22 cellular contexts compared by ENCODE assay signal in genomic region chr19:33048806-33049676, GRCh38. TPM values are rescaled to one million over a fixed set of nuclear protein-coding genes. Genes with fewer than 3 reads are reported as not detected.
DNase-seq lines count a peak whose midpoint lies in the region; ATAC-seq, FAIRE-seq and TF ChIP-seq lines count a peak whose summit lies in the region.
"Had no signal": no experiment of that assay in that cellular context is flagged by ENCODE, and none has a peak within 500 bp of the region (broad histone marks: within the 10 kb centered on the region; RNA-seq: fewer than 3 reads in every experiment).

No MANE protein-coding gene starts in this region.

- H3K9ac ChIP-seq in HepG2 (ENCODE audit: insufficient read depth, low read depth, low read length), result no peak overlapping the region
- H3K9ac ChIP-seq: BLaER1 had no signal

- peaks cover 14% of the 10 kb centered on the region; the same call in 1 of the 2 replicates for H4K20me1 ChIP-seq in HepG2 (ENCODE audit: insufficient read depth, low read length)

- H3K79me2 ChIP-seq in HepG2 (ENCODE audit: insufficient read depth, low read length), result peaks cover 72% of the 10 kb centered on the region

- H3K4me1 ChIP-seq in body of pancreas (peaks cover 49% of the 10 kb centered on the region), HepG2 (ENCODE audit: insufficient read depth, low read length) (peaks cover 52% of the 10 kb centered on the region)
- H3K4me1 ChIP-seq: BLaER1 had no signal

- TF ChIP-seq POLR2A in body of pancreas (IDR thresholded peaks at IDR 0.05) (peak in 1 of 3 donors; percentile 14), HepG2 (IDR thresholded peaks at IDR 0.05; ENCODE audit: insufficient read depth in 1 of 2, low read depth in 2 of 2, low read length in 2 of 2) (no peak)

- no peaks in the 10 kb centered on the region for H3K9me3 ChIP-seq in body of pancreas
- no peaks in the 10 kb centered on the region for H3K9me3 ChIP-seq in HepG2 (ENCODE audit: low read length)
- H3K9me3 ChIP-seq: BLaER1 had no signal

- no peaks in the 10 kb centered on the region for H3K27me3 ChIP-seq in body of pancreas
- no peaks in the 10 kb centered on the region for H3K27me3 ChIP-seq in HepG2 (ENCODE audit: control insufficient read depth in 1 of 2, insufficient read depth in 2 of 2, low read length in 2 of 2)
- H3K27me3 ChIP-seq: BLaER1 had no signal

- TF ChIP-seq RAD21 in HepG2 (CRISPR knock-in tag; IDR thresholded peaks at IDR 0.05), result no peak

- no peak overlapping the region for H3K4me2 ChIP-seq in HepG2 (ENCODE audit: low read depth, low read length)
- H3K4me2 ChIP-seq: BLaER1 had no signal

- POLR2A ChIA-PET in HepG2 (lab: Yijun Ruan, JAX), result interaction anchor here (0.8 to 1.6 kb wide), 2 partner anchors 9 to 12 kb away, joined by 3 to 10 read pairs; no protein-coding TSS in a partner anchor

- TF ChIP-seq EP300 in HepG2 (IDR thresholded peaks at IDR 0.05; ENCODE audit: low read depth in 2 of 2, low read length in 2 of 2), result no peak
- no peak for TF ChIP-seq EP300 in HepG2 (CRISPR knock-in tag; IDR thresholded peaks at IDR 0.05; ENCODE audit: borderline replicate concordance)

- intact Hi-C loops in body of pancreas (cut with DNase I), result no loop called here
- intact Hi-C loops in HepG2 (cut with micrococcal nuclease; ENCODE audit: unreplicated experiment), result no loop called here

- H3K27ac ChIP-seq in body of pancreas, result peak overlapping the region; percentile 78 to 87 (median 82)
- peak overlapping the region; percentile 54 for H3K27ac ChIP-seq in HepG2 (ENCODE audit: extremely low read length, insufficient read depth, low read length)
- H3K27ac ChIP-seq: BLaER1 had no signal

- H3K4me1 Mint-ChIP-seq in type B pancreatic cell (ENCODE audit: unreplicated experiment), result peaks cover 19% of the 10 kb centered on the region
- H3K4me1 Mint-ChIP-seq in chondrocyte (ENCODE audit: low read depth), result no peaks in the 10 kb centered on the region
- H3K4me1 Mint-ChIP-seq: activated B cell treated with CpG ODN at 0.5 μM for 24 hours; activated CD8-positive, alpha-beta memory T cell treated with anti-CD3 and anti-CD28 coated beads, Interleukin-2, amount 10 ng/mL, durations not matched to agents 7 days and 5 days; memory B cell had no signal

- H3K36me3 Mint-ChIP-seq in type B pancreatic cell (peaks cover 21% of the 10 kb centered on the region), chondrocyte (ENCODE audit: low read depth) (no peaks in the 10 kb centered on the region)
- H3K36me3 Mint-ChIP-seq: activated CD8-positive, alpha-beta memory T cell treated with anti-CD3 and anti-CD28 coated beads, Interleukin-2, amount 10 ng/mL, durations not matched to agents 7 days and 5 days had no signal

- DNase-seq in M059J (ENCODE audit: low read depth), result peak; percentile 40
- DNase-seq in body of pancreas, result peak; percentile 29 to 59 (median 52)
- DNase-seq in HepG2 (ENCODE audit: low spot score), result no peak
- no peak for DNase-seq in type B pancreatic cell (ENCODE audit: extremely low spot score, unreplicated experiment)
- no peak for DNase-seq in urothelium cell line (ENCODE audit: low spot score)
- DNase-seq in chondrocyte (ENCODE audit: low spot score), result no peak
- DNase-seq: activated B cell treated with CpG ODN at 0.5 μM for 24 hours; activated CD8-positive, alpha-beta memory T cell treated with anti-CD3 and anti-CD28 coated beads, Interleukin-2, amount 10 ng/mL, durations not matched to agents 7 days and 5 days; activated effector memory CD4-positive, alpha-beta T cell treated with Interleukin-2 at 50 U/mL for 16 hours; amygdala; DMS53; NCI-H1092; NCI-H2107; NCI-H69; RPMI8226; stimulated activated CD4-positive, alpha-beta T cell treated with anti-CD3 and anti-CD28 coated beads, Interleukin-4, amount 100 ng/mL, for 4 hours; T-helper 1 cell had no signal

- H3K36me3 ChIP-seq in body of pancreas (replicated peaks in 1 of 2; ENCODE audit: insufficient read depth in 1 of 2, low read depth in 2 of 2) (no peaks in the 10 kb centered on the region), HepG2 (replicated peaks in 1 of 2; ENCODE audit: control insufficient read depth in 1 of 2, insufficient read depth in 2 of 2, low read length in 2 of 2) (peaks cover 3 to 23% of the 10 kb centered on the region in 2 experiments; a peak in 4 of 5 replicates)
- H3K36me3 ChIP-seq: BLaER1 had no signal

- no peak overlapping the region for H2AFZ ChIP-seq in HepG2 (ENCODE audit: low read length)

- in situ Hi-C loops in HepG2 (cut with HindIII; ENCODE audit: extremely low pct_ligation_motif_present, low pct_unique_long_range_greater_than_20kb), result no loop called here

- H3K27me3 Mint-ChIP-seq in type B pancreatic cell (no peaks in the 10 kb centered on the region), chondrocyte (ENCODE audit: low read depth) (no peaks in the 10 kb centered on the region)
- H3K27me3 Mint-ChIP-seq: activated B cell treated with CpG ODN at 0.5 μM for 24 hours; activated CD8-positive, alpha-beta memory T cell treated with anti-CD3 and anti-CD28 coated beads, Interleukin-2, amount 10 ng/mL, durations not matched to agents 7 days and 5 days; memory B cell had no signal

- FAIRE-seq in HepG2 (lab: Jason Lieb, UNC), result no peak
- no peak for FAIRE-seq in urothelium cell line (lab: Jason Lieb, UNC)
- FAIRE-seq: colon, endothelial cell of umbilical vein had no signal

- WGBS in body of pancreas, 2 donors, result 30 to 41% methylated on average over 15 of the region's 15 CpGs
- 70% methylated on average over 14 of the region's 15 CpGs for WGBS in HepG2 (ENCODE audit: low lambda C conversion rate)

- H3K4me3 ChIP-seq in body of pancreas, result no peak overlapping the region
- no peak overlapping the region for H3K4me3 ChIP-seq in HepG2 (replicated peaks in 1 of 3; ENCODE audit: insufficient read depth in 1 of 3, low read depth in 2 of 3, low read length in 3 of 3)
- H3K4me3 ChIP-seq: BLaER1 had no signal

- H3K4me3 Mint-ChIP-seq in type B pancreatic cell, result peak overlapping the region; percentile 83
- H3K4me3 Mint-ChIP-seq in chondrocyte (ENCODE audit: unreplicated experiment), result no peak overlapping the region
- H3K4me3 Mint-ChIP-seq: activated B cell treated with CpG ODN at 0.5 μM for 24 hours; activated CD8-positive, alpha-beta memory T cell treated with anti-CD3 and anti-CD28 coated beads, Interleukin-2, amount 10 ng/mL, durations not matched to agents 7 days and 5 days; memory B cell had no signal

- peak; percentile 71 for ATAC-seq in body of pancreas
- ATAC-seq in HepG2, result peak; percentile 30; the same call in 2 of the 3 replicates
- ATAC-seq in GM18511 (IDR thresholded peaks at IDR 0.05; ENCODE audit: unreplicated experiment), result no peak
- ATAC-seq: activated CD8-positive, alpha-beta memory T cell treated with anti-CD3 and anti-CD28 coated beads, Interleukin-2, amount 10 ng/mL, durations not matched to agents 7 days and 5 days had no signal

- peaks cover 4% of the 10 kb centered on the region for H3K9me3 Mint-ChIP-seq in type B pancreatic cell
- H3K9me3 Mint-ChIP-seq in chondrocyte (ENCODE audit: low read depth), result no peaks in the 10 kb centered on the region
- H3K9me3 Mint-ChIP-seq: activated B cell treated with CpG ODN at 0.5 μM for 24 hours had no signal

- CTCF ChIA-PET in HepG2 (lab: Yijun Ruan, JAX; ENCODE audit: low intra/inter-chr PET ratio, low total read pairs), result no interaction called here

- TF ChIP-seq CTCF in body of pancreas (IDR thresholded peaks at IDR 0.05) (no peak), HepG2 (CRISPR knock-in tag; IDR thresholded peaks at IDR 0.05) (no peak), type B pancreatic cell (conservative IDR thresholded peaks at IDR 0.05) (no peak), chondrocyte (IDR thresholded peaks at IDR 0.05) (no peak)

- BruUV-seq in HepG2 (replicated peaks; lab: Mats Ljungman, UMichigan), result no TSS peak

- H3K27ac Mint-ChIP-seq in type B pancreatic cell, result peak overlapping the region; percentile 98
- no peak overlapping the region for H3K27ac Mint-ChIP-seq in chondrocyte (ENCODE audit: unreplicated experiment)
- H3K27ac Mint-ChIP-seq: activated B cell treated with CpG ODN at 0.5 μM for 24 hours; activated CD8-positive, alpha-beta memory T cell treated with anti-CD3 and anti-CD28 coated beads, Interleukin-2, amount 10 ng/mL, durations not matched to agents 7 days and 5 days; memory B cell had no signal

RNA-seq across cellular contexts. Expression of gene RHPN2, which starts 15.6 kb away (rescaled TPM):
- total RNA-seq in M059J (2014; rRNA removed; shearing (Covaris generic)), result 22.5 and 25.6 TPM in 2 replicates
- total RNA-seq in body of pancreas (10 to 100 TPM; 11.2 to 54.4 TPM), HepG2 (2016; rRNA removed; fragmentation: Illumina TruSeq; extraction: Trizol) (20.3 and 21.6 TPM in 2 replicates), type B pancreatic cell (ENCODE audit: low replicate concordance) (31.6 and 81.6 TPM in 2 replicates), chondrocyte (5.4 to 8.5 TPM (median 6.5 TPM) in 3 replicates)
- total RNA-seq in HepG2 (2016; cell fraction: cytosol; rRNA removed; fragmentation: Illumina TruSeq; extraction: Trizol; ENCODE audit: low read depth), result 2.9 and 3.0 TPM in 2 replicates
- 17.5 and 20.5 TPM in 2 replicates for total RNA-seq in HepG2 (2016; cell fraction: insoluble cytoplasmic fraction; rRNA removed; fragmentation: Illumina TruSeq; extraction: Trizol)
- 6.8 and 7.0 TPM in 2 replicates for total RNA-seq in HepG2 (2016; cell fraction: membrane; rRNA removed; fragmentation: Illumina TruSeq; extraction: Trizol)
- total RNA-seq in HepG2 (2016; cell fraction: nucleus; rRNA removed; fragmentation: Illumina TruSeq; extraction: Trizol), result 12.4 and 14.1 TPM in 2 replicates
- polyA plus RNA-seq in HepG2 (2011; rRNA removed), result 46.6 and 48.0 TPM in 2 replicates
- polyA plus RNA-seq in HepG2 (2011; cell fraction: cytosol; rRNA removed), result 45.4 and 46.7 TPM in 2 replicates
- polyA plus RNA-seq in HepG2 (2011; cell fraction: nucleus; rRNA removed), result 28.4 and 30.4 TPM in 2 replicates
- polyA plus RNA-seq in HepG2 (2012), result 35.2 and 42.3 TPM in 2 replicates
- 0.79 and 0.82 TPM in 2 replicates for polyA plus RNA-seq in HepG2 (2016; cell fraction: cytosol; fragmentation: Illumina TruSeq; extraction: Trizol; ENCODE audit: low read depth)
- polyA plus RNA-seq in HepG2 (2016; cell fraction: insoluble cytoplasmic fraction; fragmentation: Illumina TruSeq; extraction: Trizol; ENCODE audit: low read depth), result 20.4 and 24.3 TPM in 2 replicates
- 2.7 and 3.3 TPM in 2 replicates for polyA plus RNA-seq in HepG2 (2016; cell fraction: membrane; fragmentation: Illumina TruSeq; extraction: Trizol; ENCODE audit: low read depth)
- polyA plus RNA-seq in HepG2 (2016; cell fraction: nucleus; fragmentation: Illumina TruSeq; extraction: Trizol; ENCODE audit: insufficient read depth, low read depth), result 17.9 and 19.2 TPM in 2 replicates
- 40.5 and 85.7 TPM in 2 replicates for polyA minus RNA-seq in HepG2 (2011; rRNA and poly(A)+ RNA removed; ENCODE audit: low replicate concordance)
- 49.3 and 53.6 TPM in 2 replicates for polyA minus RNA-seq in HepG2 (2011; cell fraction: cytosol; rRNA and poly(A)+ RNA removed)
- polyA minus RNA-seq in HepG2 (2011; cell fraction: nucleus; rRNA and poly(A)+ RNA removed), result 29.4 and 36.8 TPM in 2 replicates

RNA-seq across cellular contexts. Expression of gene GPATCH1, which starts 31.9 kb away (rescaled TPM):
- total RNA-seq in M059J (2014; rRNA removed; shearing (Covaris generic)), result 4.7 and 9.8 TPM in 2 replicates
- total RNA-seq in body of pancreas (1 to 10 TPM; 6.6 to 7.0 TPM), HepG2 (2016; rRNA removed; fragmentation: Illumina TruSeq; extraction: Trizol) (6.8 and 8.8 TPM in 2 replicates), type B pancreatic cell (ENCODE audit: low replicate concordance) (12.2 and 12.6 TPM in 2 replicates), chondrocyte (6.3 to 8.7 TPM (median 7.1 TPM) in 3 replicates)
- total RNA-seq in HepG2 (2016; cell fraction: cytosol; rRNA removed; fragmentation: Illumina TruSeq; extraction: Trizol; ENCODE audit: low read depth), result 3.5 and 3.6 TPM in 2 replicates
- total RNA-seq in HepG2 (2016; cell fraction: insoluble cytoplasmic fraction; rRNA removed; fragmentation: Illumina TruSeq; extraction: Trizol), result 6.7 and 8.0 TPM in 2 replicates
- 3.0 and 3.3 TPM in 2 replicates for total RNA-seq in HepG2 (2016; cell fraction: membrane; rRNA removed; fragmentation: Illumina TruSeq; extraction: Trizol)
- 8.0 and 9.4 TPM in 2 replicates for total RNA-seq in HepG2 (2016; cell fraction: nucleus; rRNA removed; fragmentation: Illumina TruSeq; extraction: Trizol)
- polyA plus RNA-seq in HepG2 (2011; rRNA removed), result 6.4 and 6.9 TPM in 2 replicates
- polyA plus RNA-seq in HepG2 (2011; cell fraction: cytosol; rRNA removed), result 4.7 and 4.9 TPM in 2 replicates
- 6.1 and 8.1 TPM in 2 replicates for polyA plus RNA-seq in HepG2 (2011; cell fraction: nucleus; rRNA removed)
- 5.3 and 5.8 TPM in 2 replicates for polyA plus RNA-seq in HepG2 (2012)
- 0.41 and 0.49 TPM in 2 replicates for polyA plus RNA-seq in HepG2 (2016; cell fraction: cytosol; fragmentation: Illumina TruSeq; extraction: Trizol; ENCODE audit: low read depth)
- 9.9 and 11.1 TPM in 2 replicates for polyA plus RNA-seq in HepG2 (2016; cell fraction: insoluble cytoplasmic fraction; fragmentation: Illumina TruSeq; extraction: Trizol; ENCODE audit: low read depth)
- polyA plus RNA-seq in HepG2 (2016; cell fraction: membrane; fragmentation: Illumina TruSeq; extraction: Trizol; ENCODE audit: low read depth), result 1.2 and 1.4 TPM in 2 replicates
- 12.3 and 13.0 TPM in 2 replicates for polyA plus RNA-seq in HepG2 (2016; cell fraction: nucleus; fragmentation: Illumina TruSeq; extraction: Trizol; ENCODE audit: insufficient read depth, low read depth)
- polyA minus RNA-seq in HepG2 (2011; rRNA and poly(A)+ RNA removed; ENCODE audit: low replicate concordance), result 8.9 and 26.0 TPM in 2 replicates
- polyA minus RNA-seq in HepG2 (2011; cell fraction: cytosol; rRNA and poly(A)+ RNA removed), result 4.7 and 6.5 TPM in 2 replicates
- polyA minus RNA-seq in HepG2 (2011; cell fraction: nucleus; rRNA and poly(A)+ RNA removed), result 10.9 and 12.7 TPM in 2 replicates

Comparison
In these comparisons a context has a peak if more than half of its experiments do, and no peak if none do; other contexts are left out.
1. DNase-seq: peak in M059J (single experiment) and body of pancreas (4 of 4); none in HepG2 (single experiment), type B pancreatic cell (single experiment), urothelium cell line (single experiment) and chondrocyte (single experiment).